ENCODE assay signal across 13 cellular contexts in the genomic region with DNA sequence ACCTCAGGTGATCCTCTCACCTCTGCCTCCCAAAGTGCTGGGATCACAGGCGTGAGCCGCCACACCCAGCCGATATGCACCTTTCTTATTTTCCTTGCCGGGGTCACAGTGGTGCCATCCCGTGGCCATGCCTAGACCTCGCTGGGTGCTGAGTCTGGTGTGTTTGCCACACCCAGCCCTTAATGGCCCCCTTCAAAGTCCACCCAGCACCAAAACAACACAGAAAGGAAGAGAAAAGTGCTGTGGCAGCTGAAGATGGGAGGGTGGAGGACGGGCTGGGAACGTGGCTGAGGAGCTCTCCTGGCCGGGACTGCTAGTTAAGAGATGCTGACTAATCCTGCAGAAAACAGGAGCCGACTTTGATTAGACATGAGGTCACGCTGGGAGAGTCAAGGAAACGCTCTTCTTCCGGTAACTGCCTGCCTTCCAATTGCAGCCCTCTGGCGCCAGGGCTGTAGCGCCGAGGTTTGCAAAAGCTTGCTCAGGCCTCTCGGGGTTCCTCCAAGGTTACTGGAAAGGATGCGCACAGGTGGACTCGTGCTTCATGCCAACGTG. TPM values are rescaled to one million over a fixed set of nuclear protein-coding genes. Genes with fewer than 3 reads are reported as not detected.
DNase-seq lines count a peak whose midpoint lies in the region; ATAC-seq and TF ChIP-seq lines count a peak whose summit lies in the region.
"Had no signal": no experiment of that assay in that cellular context is flagged by ENCODE, and none has a peak within 500 bp of the region (broad histone marks: within the 10 kb centered on the region; RNA-seq: fewer than 3 reads in every experiment).

No MANE protein-coding gene starts in this region.

- H3K36me3 ChIP-seq in SK-N-SH (replicated peaks in 1 of 2; ENCODE audit: control insufficient read depth in 1 of 2, insufficient read depth in 2 of 2, low read length in 1 of 2) (no peaks in the 10 kb centered on the region), brain microvascular endothelial cell (replicated peaks) (no peaks in the 10 kb centered on the region), upper lobe of right lung (peaks cover 40% of the 10 kb centered on the region)

- in situ Hi-C loops in brain microvascular endothelial cell (cut with HindIII; ENCODE audit: low pct_ligation_motif_present, low sequenced_read_pairs): no loop called here

- H3K27ac ChIP-seq in SK-N-SH (ENCODE audit: low read depth in 2 of 2, low read length in 1 of 2) (no peak overlapping the region), brain microvascular endothelial cell (no peak overlapping the region), upper lobe of right lung (peak overlapping the region; percentile 3)
- H3K27ac ChIP-seq: 22Rv1 had no signal

- H3K4me3 ChIP-seq in SK-N-SH (ENCODE audit: low read depth in 2 of 2, low read length in 1 of 2): no peak overlapping the region
- no peak overlapping the region for H3K4me3 ChIP-seq in brain microvascular endothelial cell (ENCODE audit: low read depth, low read length)
- no peak overlapping the region for H3K4me3 ChIP-seq in upper lobe of right lung

- H3K27ac Mint-ChIP-seq in endothelial cell (ENCODE audit: unreplicated experiment): no peak overlapping the region
- H3K27ac Mint-ChIP-seq: natural killer cell had no signal

- H3K27me3 Mint-ChIP-seq in endothelial cell (ENCODE audit: unreplicated experiment): peaks cover 15% of the 10 kb centered on the region

- DNase-seq in SK-N-SH: no peak
- DNase-seq in brain microvascular endothelial cell: peak; percentile 64
- no peak for DNase-seq in left lobe of liver (ENCODE audit: low spot score)
- DNase-seq in upper lobe of right lung: no peak
- no peak for DNase-seq in endothelial cell (ENCODE audit: low spot score)
- DNase-seq: anterior cingulate cortex; natural killer cell; stimulated activated naive CD4-positive, alpha-beta T cell treated with Interleukin-2 at 50 U/mL for 16 hours; SW 1271 had no signal

- no peaks in the 10 kb centered on the region for H3K79me2 ChIP-seq in SK-N-SH (ENCODE audit: insufficient read depth)

- peak; percentile 74 for ATAC-seq in SK-N-SH treated with all-trans-retinoic acid at 6 μM for 48 hours
- ATAC-seq in left lobe of liver: peak; percentile 62
- ATAC-seq in upper lobe of right lung: peak; percentile 55
- ATAC-seq in HG02571 (IDR thresholded peaks at IDR 0.05; ENCODE audit: unreplicated experiment): no peak
- ATAC-seq in HG02588 (IDR thresholded peaks at IDR 0.05; ENCODE audit: unreplicated experiment): no peak
- ATAC-seq: natural killer cell had no signal

- H3K4me3 Mint-ChIP-seq in endothelial cell (ENCODE audit: unreplicated experiment): no peak overlapping the region
- H3K4me3 Mint-ChIP-seq: natural killer cell had no signal

- peaks cover 20% of the 10 kb centered on the region for H3K4me1 Mint-ChIP-seq in endothelial cell (ENCODE audit: unreplicated experiment)

- no peaks in the 10 kb centered on the region for H3K9me2 ChIP-seq in SK-N-SH

- CTCF ChIA-PET in SK-N-SH (lab: Yijun Ruan, JAX): interaction anchor here (1.1 to 2.5 kb wide), 2 partner anchors 31 to 43 kb away, joined by 3 to 9 read pairs; a partner anchor contains a TSS

- WGBS in SK-N-SH (ENCODE audit: low lambda C conversion rate): 87% methylated on average over 20 of the region's 20 CpGs

- no peak overlapping the region for H3K4me2 ChIP-seq in SK-N-SH

- H3K9me3 Mint-ChIP-seq in endothelial cell (ENCODE audit: unreplicated experiment): no peaks in the 10 kb centered on the region
- H3K9me3 Mint-ChIP-seq: natural killer cell had no signal

- H3K27me3 ChIP-seq in SK-N-SH (ENCODE audit: insufficient read depth) (no peaks in the 10 kb centered on the region), brain microvascular endothelial cell (replicated peaks) (no peaks in the 10 kb centered on the region), upper lobe of right lung (no peaks in the 10 kb centered on the region)

- TF ChIP-seq RAD21 in SK-N-SH (IDR thresholded peaks at IDR 0.05; ENCODE audit: low read length): no peak

- H3K9me3 ChIP-seq in SK-N-SH (no peaks in the 10 kb centered on the region), upper lobe of right lung (no peaks in the 10 kb centered on the region)

- intact Hi-C loops in upper lobe of right lung (cut with DNase I): no loop called here

- H3F3A ChIP-seq in SK-N-SH (replicated peaks; ENCODE audit: insufficient read depth): no peaks in the 10 kb centered on the region

- no peak for TF ChIP-seq CTCF in SK-N-SH (IDR thresholded peaks at IDR 0.05)
- TF ChIP-seq CTCF in brain microvascular endothelial cell (IDR thresholded peaks at IDR 0.05; ENCODE audit: low read depth, low read length, missing control alignments): peak; percentile 1
- TF ChIP-seq CTCF in upper lobe of right lung (IDR thresholded peaks at IDR 0.05): no peak
- no peak for TF ChIP-seq CTCF in endothelial cell (IDR thresholded peaks at IDR 0.05; ENCODE audit: unreplicated experiment)

- TF ChIP-seq EP300 in SK-N-SH (IDR thresholded peaks at IDR 0.05; ENCODE audit: borderline replicate concordance in 1 of 2, low read depth in 1 of 2, low read length in 1 of 2): no peak

- peaks cover 10% of the 10 kb centered on the region for H3K36me3 Mint-ChIP-seq in endothelial cell (ENCODE audit: low read depth, unreplicated experiment)
- H3K36me3 Mint-ChIP-seq: natural killer cell had no signal

- H3K4me1 ChIP-seq in SK-N-SH (ENCODE audit: control insufficient read depth in 1 of 2, insufficient read depth in 2 of 2, low read depth in 1 of 2, low read length in 1 of 2): no peaks in the 10 kb centered on the region; a peak in 1 of 4 replicates
- peaks cover 10% of the 10 kb centered on the region for H3K4me1 ChIP-seq in upper lobe of right lung

- no peak overlapping the region for H2AFZ ChIP-seq in SK-N-SH (ENCODE audit: low read depth)

- no peaks in the 10 kb centered on the region for H4K20me1 ChIP-seq in SK-N-SH (ENCODE audit: insufficient read depth)

- no peak overlapping the region for H3K9ac ChIP-seq in SK-N-SH

- POLR2A ChIA-PET in SK-N-SH (lab: Yijun Ruan, JAX): no interaction called here

TF ChIP-seq in SK-N-SH treated with all-trans-retinoic acid at 6 μM for 48 hours, 23 proteins besides CTCF, POLR2A, EP300 and RAD21 (continues in another document):
- no peak for TF ChIP-seq ZC3H10 (CRISPR knock-in tag; IDR thresholded peaks at IDR 0.05)
- no peak for TF ChIP-seq ISL1 (CRISPR knock-in tag; IDR thresholded peaks at IDR 0.05)
- TF ChIP-seq, protein P1, sequence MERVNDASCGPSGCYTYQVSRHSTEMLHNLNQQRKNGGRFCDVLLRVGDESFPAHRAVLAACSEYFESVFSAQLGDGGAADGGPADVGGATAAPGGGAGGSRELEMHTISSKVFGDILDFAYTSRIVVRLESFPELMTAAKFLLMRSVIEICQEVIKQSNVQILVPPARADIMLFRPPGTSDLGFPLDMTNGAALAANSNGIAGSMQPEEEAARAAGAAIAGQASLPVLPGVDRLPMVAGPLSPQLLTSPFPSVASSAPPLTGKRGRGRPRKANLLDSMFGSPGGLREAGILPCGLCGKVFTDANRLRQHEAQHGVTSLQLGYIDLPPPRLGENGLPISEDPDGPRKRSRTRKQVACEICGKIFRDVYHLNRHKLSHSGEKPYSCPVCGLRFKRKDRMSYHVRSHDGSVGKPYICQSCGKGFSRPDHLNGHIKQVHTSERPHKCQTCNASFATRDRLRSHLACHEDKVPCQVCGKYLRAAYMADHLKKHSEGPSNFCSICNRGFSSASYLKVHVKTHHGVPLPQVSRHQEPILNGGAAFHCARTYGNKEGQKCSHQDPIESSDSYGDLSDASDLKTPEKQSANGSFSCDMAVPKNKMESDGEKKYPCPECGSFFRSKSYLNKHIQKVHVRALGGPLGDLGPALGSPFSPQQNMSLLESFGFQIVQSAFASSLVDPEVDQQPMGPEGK (CRISPR knock-in tag; IDR thresholded peaks at IDR 0.05; ENCODE audit: borderline replicate concordance): no peak
- TF ChIP-seq CSDC2 (CRISPR knock-in tag; IDR thresholded peaks at IDR 0.05): no peak

TF ChIP-seq in SK-N-SH, 30 proteins besides CTCF, POLR2A, EP300 and RAD21 (continues in another document):
- no peak for TF ChIP-seq RCOR1 (IDR thresholded peaks at IDR 0.05; ENCODE audit: low read length)
- no peak for TF ChIP-seq RFX5 (IDR thresholded peaks at IDR 0.05; ENCODE audit: low read length)
- TF ChIP-seq MEF2A (IDR thresholded peaks at IDR 0.05; ENCODE audit: borderline replicate concordance, low read depth): no peak
- TF ChIP-seq FOXJ3 (CRISPR knock-in tag; IDR thresholded peaks at IDR 0.05): no peak
- no peak for TF ChIP-seq TEAD4 (IDR thresholded peaks at IDR 0.05; ENCODE audit: borderline replicate concordance, insufficient read depth)

RNA-seq across cellular contexts. Expression of a gene that starts 10.9 kb away (rescaled TPM):
- 9.8 and 11.0 TPM in 2 replicates for polyA plus RNA-seq in SK-N-SH (2012; rRNA removed)
- polyA plus RNA-seq in SK-N-SH (2012; cell fraction: cytosol; rRNA removed): 4.7 and 8.6 TPM in 2 replicates
- 11.1 and 14.5 TPM in 2 replicates for polyA plus RNA-seq in SK-N-SH (2012; cell fraction: nucleus; rRNA removed)
- total RNA-seq in left lobe of liver: 3.1 TPM
- 39.9 TPM for total RNA-seq in upper lobe of right lung
- total RNA-seq in endothelial cell (ENCODE audit: unreplicated experiment): 71.4 TPM

RNA-seq across cellular contexts. Expression of a gene that starts 27.8 kb away (rescaled TPM):
- 0.39 TPM in 2 replicates for polyA plus RNA-seq in SK-N-SH (2012; rRNA removed)
- polyA plus RNA-seq in SK-N-SH (2012; cell fraction: cytosol; rRNA removed): 0.10 and 0.16 TPM in 2 replicates
- 2.0 and 3.6 TPM in 2 replicates for polyA plus RNA-seq in SK-N-SH (2012; cell fraction: nucleus; rRNA removed)
- total RNA-seq in left lobe of liver (12.5 TPM), upper lobe of right lung (48.5 TPM), endothelial cell (ENCODE audit: unreplicated experiment) (289 TPM)

RNA-seq across cellular contexts. Expression of a gene that starts 32.0 kb away (rescaled TPM):
- polyA plus RNA-seq in SK-N-SH (2012; rRNA removed): 3.8 and 4.5 TPM in 2 replicates
- polyA plus RNA-seq in SK-N-SH (2012; cell fraction: cytosol; rRNA removed): 2.7 and 3.0 TPM in 2 replicates
- polyA plus RNA-seq in SK-N-SH (2012; cell fraction: nucleus; rRNA removed): 12.1 and 14.6 TPM in 2 replicates
- 20.9 TPM for total RNA-seq in left lobe of liver
- total RNA-seq in upper lobe of right lung: 39.5 TPM
- 14.2 TPM for total RNA-seq in endothelial cell (ENCODE audit: unreplicated experiment)

RNA-seq across cellular contexts. Expression of a gene that starts 55.1 kb away (rescaled TPM):
- 49.1 and 50.4 TPM in 2 replicates for polyA plus RNA-seq in SK-N-SH (2012; rRNA removed)
- polyA plus RNA-seq in SK-N-SH (2012; cell fraction: cytosol; rRNA removed): 61.3 and 63.1 TPM in 2 replicates
- polyA plus RNA-seq in SK-N-SH (2012; cell fraction: nucleus; rRNA removed): 43.3 and 69.1 TPM in 2 replicates
- total RNA-seq in left lobe of liver: 29.0 TPM
- total RNA-seq in upper lobe of right lung: 81.9 TPM
- 215 TPM for total RNA-seq in endothelial cell (ENCODE audit: unreplicated experiment)

Comparison
In these comparisons a context has a peak if more than half of its experiments do, and no peak if none do; other contexts are left out.
1. ATAC-seq: peak in SK-N-SH treated with all-trans-retinoic acid at 6 μM for 48 hours (single experiment), left lobe of liver (single experiment) and upper lobe of right lung (single experiment); none in HG02571 (single experiment) and HG02588 (single experiment).
2. RNA of a gene that starts 10.9 kb away (total RNA-seq): 71.4 TPM in endothelial cell (single experiment) and 39.9 TPM in upper lobe of right lung (single experiment); 3.1 TPM in left lobe of liver (single experiment); every median in the first group is over 10 times any median in the second.